In genomic region chr22:50171965-50172421, GRCh38 we compare ENCODE assay signal across 16 cellular contexts. TPM values are rescaled to one million over a fixed set of nuclear protein-coding genes. Genes with fewer than 3 reads are reported as not detected.
DNase-seq lines count a peak whose midpoint lies in the region; ATAC-seq and TF ChIP-seq lines count a peak whose summit lies in the region.
"Had no signal": no experiment of that assay in that cellular context is flagged by ENCODE, and none has a peak within 500 bp of the region (broad histone marks: within the 10 kb centered on the region; RNA-seq: fewer than 3 reads in every experiment).

No MANE protein-coding gene starts in this region.

- no peak for DNase-seq in activated T-cell treated with anti-CD3 and anti-CD28 coated beads, Interleukin-2, amount 50 U/mL, for 24 hours
- DNase-seq in activated T-cell treated with anti-CD3 and anti-CD28 coated beads for 4 hours (no peak), IMR-90 (no peak), glutamatergic neuron (no peak), progenitor cell of endocrine pancreas (ENCODE audit: low spot score, unreplicated experiment) (no peak), hypothalamus (lab: John Stamatoyannopoulos, UW) (no peak), gastrocnemius medialis (no peak), DMS153 (lab: John Stamatoyannopoulos, UW) (no peak)
- DNase-seq: cortex of kidney; DMS 273 treated with DMSO at 0.1 percent for 48 hours; esophagus squamous epithelium; H7; left cardiac atrium; NCI-H1105; stimulated activated CD4-positive, alpha-beta T cell treated with anti-CD3 and anti-CD28 coated beads, Interleukin-4, amount 100 ng/mL, for 4 hours had no signal

- H3K23ac ChIP-seq in IMR-90 (ENCODE audit: low read depth, low read length), result no peak overlapping the region

- H2BK5ac ChIP-seq in IMR-90 (ENCODE audit: low read depth, low read length, poor library complexity, severe bottlenecking), result no peak overlapping the region

- H3K4me2 ChIP-seq in IMR-90 (ENCODE audit: low read depth, low read length), result no peak overlapping the region

- in situ Hi-C loops in IMR-90 (cut with MboI; ENCODE audit: low sequenced_read_pairs), result no loop called here
- in situ Hi-C loops in gastrocnemius medialis (cut with MboI; ENCODE audit: low sequenced_read_pairs in 4 of 4), result no loop called here

- no peak overlapping the region for H2AK5ac ChIP-seq in IMR-90 (ENCODE audit: low read depth, low read length)

- H3K36me3 ChIP-seq in IMR-90 (ENCODE audit: control insufficient read depth, insufficient read depth, low read length) (no peaks in the 10 kb centered on the region), gastrocnemius medialis (no peaks in the 10 kb centered on the region)
- H3K36me3 ChIP-seq: esophagus squamous epithelium, vagina had no signal

- no peak for TF ChIP-seq POLR2A in IMR-90 (IDR thresholded peaks at IDR 0.05; ENCODE audit: low read depth, low read length)
- TF ChIP-seq POLR2A in gastrocnemius medialis (IDR thresholded peaks at IDR 0.05), result no peak

- H3K4me1 Mint-ChIP-seq in activated T-cell treated with anti-CD3 and anti-CD28 coated beads, Interleukin-2, amount 50 U/mL, for 24 hours (ENCODE audit: low read depth), result peaks cover 12% of the 10 kb centered on the region
- H3K4me1 Mint-ChIP-seq in glutamatergic neuron (ENCODE audit: low read depth, unreplicated experiment), result peaks cover 3% of the 10 kb centered on the region
- peaks cover 4% of the 10 kb centered on the region for H3K4me1 Mint-ChIP-seq in progenitor cell of endocrine pancreas (ENCODE audit: low read depth)

- dilution Hi-C loops in IMR-90 (cut with HindIII; ENCODE audit: low sequenced_read_pairs, unreplicated experiment), result no loop called here

- intact Hi-C loops in IMR-90 (cut with micrococcal nuclease), result no loop called here
- intact Hi-C loops in gastrocnemius medialis (cut with DNase I; ENCODE audit: low total_unique reads), result no loop called here

- TF ChIP-seq CTCF in IMR-90 (conservative IDR thresholded peaks at IDR 0.05; ENCODE audit: low read depth, low read length) (no peak), glutamatergic neuron (IDR thresholded peaks at IDR 0.05; ENCODE audit: partially characterized antibody, unreplicated experiment) (no peak), progenitor cell of endocrine pancreas (IDR thresholded peaks at IDR 0.05; ENCODE audit: unreplicated experiment) (no peak), gastrocnemius medialis (IDR thresholded peaks at IDR 0.05 in 4 of 5, conservative IDR thresholded peaks at IDR 0.05 in 1 of 5) (no peak)

- peak overlapping the region; percentile 9 for H2AK9ac ChIP-seq in IMR-90 (replicated peaks; ENCODE audit: low read depth, low read length, poor library complexity)

- POLR2A ChIA-PET in IMR-90 (lab: Charles Lee; ENCODE audit: unreplicated experiment), result no interaction called here

- H3K9me3 ChIP-seq in IMR-90 (ENCODE audit: control insufficient read depth, insufficient read depth, low read length) (no peaks in the 10 kb centered on the region), gastrocnemius medialis (no peaks in the 10 kb centered on the region)
- H3K9me3 ChIP-seq: esophagus squamous epithelium, vagina had no signal

- no peak overlapping the region for H3K27ac Mint-ChIP-seq in activated T-cell treated with anti-CD3 and anti-CD28 coated beads, Interleukin-2, amount 50 U/mL, for 24 hours
- H3K27ac Mint-ChIP-seq in glutamatergic neuron (ENCODE audit: unreplicated experiment) (peak overlapping the region; percentile 28), progenitor cell of endocrine pancreas (no peak overlapping the region)

- no TSS peak for BruUV-seq in IMR-90 (replicated peaks; lab: Mats Ljungman, UMichigan)

- H4K5ac ChIP-seq in IMR-90 (ENCODE audit: low read depth, low read length), result no peak overlapping the region

- H3K4me3 ChIP-seq in IMR-90 (ENCODE audit: insufficient read depth, low read depth, low read length), result no peak overlapping the region
- H3K4me3 ChIP-seq in gastrocnemius medialis, result no peak overlapping the region

- no peak overlapping the region for H3K9ac ChIP-seq in IMR-90 (ENCODE audit: low read depth, low read length)

- no peaks in the 10 kb centered on the region for H3K36me3 Mint-ChIP-seq in activated T-cell treated with anti-CD3 and anti-CD28 coated beads, Interleukin-2, amount 50 U/mL, for 24 hours (ENCODE audit: low read depth)
- H3K36me3 Mint-ChIP-seq in glutamatergic neuron (ENCODE audit: unreplicated experiment) (no peaks in the 10 kb centered on the region), progenitor cell of endocrine pancreas (ENCODE audit: insufficient read depth) (peaks cover 1% of the 10 kb centered on the region)

- no peak overlapping the region for H2BK15ac ChIP-seq in IMR-90 (ENCODE audit: low read depth, low read length)

- CTCF ChIA-PET in IMR-90 (lab: Yijun Ruan, JAX), result no interaction called here

- H3K14ac ChIP-seq in IMR-90 (replicated peaks; ENCODE audit: low read depth, low read length), result no peak overlapping the region

- H3K56ac ChIP-seq in IMR-90 (ENCODE audit: extremely low read depth, insufficient read depth, low read length), result no peak overlapping the region

- TF ChIP-seq RAD21 in IMR-90 (IDR thresholded peaks at IDR 0.05; ENCODE audit: low read length), result no peak

- no peaks in the 10 kb centered on the region for H3K79me1 ChIP-seq in IMR-90 (ENCODE audit: low read depth in 1 of 2, low read length in 2 of 2)

- H2BK20ac ChIP-seq in IMR-90 (ENCODE audit: low read depth, low read length), result no peak overlapping the region

- H3K4ac ChIP-seq in IMR-90 (ENCODE audit: low read depth, low read length), result no peak overlapping the region

- no peak for ATAC-seq in IMR-90 (ENCODE audit: low read depth)
- ATAC-seq in gastrocnemius medialis, result no peak

- H3K9me3 Mint-ChIP-seq in activated T-cell treated with anti-CD3 and anti-CD28 coated beads, Interleukin-2, amount 50 U/mL, for 24 hours, result no peaks in the 10 kb centered on the region
- H3K9me3 Mint-ChIP-seq in glutamatergic neuron (ENCODE audit: unreplicated experiment) (peaks cover 10% of the 10 kb centered on the region), progenitor cell of endocrine pancreas (ENCODE audit: low read depth) (no peaks in the 10 kb centered on the region)

- H4K20me1 ChIP-seq in IMR-90 (ENCODE audit: insufficient read depth, low read length), result no peaks in the 10 kb centered on the region

- peaks cover 52% of the 10 kb centered on the region for H3K27me3 Mint-ChIP-seq in activated T-cell treated with anti-CD3 and anti-CD28 coated beads, Interleukin-2, amount 50 U/mL, for 24 hours
- H3K27me3 Mint-ChIP-seq in glutamatergic neuron (ENCODE audit: unreplicated experiment) (peaks cover 15% of the 10 kb centered on the region), progenitor cell of endocrine pancreas (peaks cover 7% of the 10 kb centered on the region)

- H3K9me1 ChIP-seq in IMR-90 (ENCODE audit: insufficient read depth, low read length), result no peaks in the 10 kb centered on the region

- H4K91ac ChIP-seq in IMR-90 (ENCODE audit: insufficient read depth, low read depth, low read length), result no peak overlapping the region

- H3K4me1 ChIP-seq in IMR-90 (ENCODE audit: control insufficient read depth, insufficient read depth, low read length) (no peaks in the 10 kb centered on the region), gastrocnemius medialis (no peaks in the 10 kb centered on the region)

- H3K4me3 Mint-ChIP-seq in activated T-cell treated with anti-CD3 and anti-CD28 coated beads, Interleukin-2, amount 50 U/mL, for 24 hours, result peak overlapping the region; percentile 12
- H3K4me3 Mint-ChIP-seq in glutamatergic neuron (ENCODE audit: unreplicated experiment), result no peak overlapping the region
- peak overlapping the region; percentile 37 for H3K4me3 Mint-ChIP-seq in progenitor cell of endocrine pancreas (ENCODE audit: low read depth)

- 75% methylated on average over 12 of the region's 13 CpGs; no CpG with 5 or more reads in 1 of the 2 experiments for whole genome bisulfite sequencing in IMR-90 (ENCODE audit: extremely low coverage in 2 of 2, insufficient read length in 1 of 2), 2 experiments

- H3K27me3 ChIP-seq in IMR-90 (ENCODE audit: control insufficient read depth, insufficient read depth, low read length) (peaks cover 27% of the 10 kb centered on the region), gastrocnemius medialis (peaks cover 27 to 32% (median 30%) of the 10 kb centered on the region in 3 donors)
- H3K27me3 ChIP-seq: vagina had no signal

- H3K27ac ChIP-seq in IMR-90 (ENCODE audit: insufficient read depth, low read length) (no peak overlapping the region), gastrocnemius medialis (no peak overlapping the region)
- H3K27ac ChIP-seq: esophagus squamous epithelium, vagina had no signal

- no peak overlapping the region for H4K8ac ChIP-seq in IMR-90 (ENCODE audit: low read depth in 2 of 2, low read length in 2 of 2)

- H3K18ac ChIP-seq in IMR-90 (ENCODE audit: low read depth, low read length), result no peak overlapping the region

- H2BK120ac ChIP-seq in IMR-90 (ENCODE audit: low read depth, low read length), result no peak overlapping the region

- H2AFZ ChIP-seq in IMR-90 (replicated peaks; ENCODE audit: low read length, poor library complexity), result no peak overlapping the region

TF ChIP-seq in IMR-90, 13 proteins besides CTCF, POLR2A, EP300 and RAD21 (continues in another document):
- TF ChIP-seq NFE2L2 (IDR thresholded peaks at IDR 0.05; ENCODE audit: low read depth, low read length), result no peak
- no peak for TF ChIP-seq BHLHE40 (IDR thresholded peaks at IDR 0.05; ENCODE audit: low read depth, low read length)
- no peak for TF ChIP-seq FOS (IDR thresholded peaks at IDR 0.05; ENCODE audit: low read depth, low read length)
- no peak for TF ChIP-seq RCOR1 (IDR thresholded peaks at IDR 0.05; ENCODE audit: insufficient replicate concordance, low read length)

RNA-seq across cellular contexts. Expression of gene PANX2, which starts 1.5 kb away (rescaled TPM):
- under 0.01 and 0.18 TPM in 2 replicates for total RNA-seq in IMR-90 (2012; rRNA removed)
- 1.3 and 1.7 TPM in 2 replicates for polyA plus RNA-seq in IMR-90 (2012; rRNA removed)
- 1.6 and 3.8 TPM in 2 replicates for polyA plus RNA-seq in IMR-90 (2012; cell fraction: cytosol; rRNA removed)
- polyA plus RNA-seq in IMR-90 (2012; cell fraction: nucleus; rRNA removed; ENCODE audit: low replicate concordance), result 7.1 and 11.4 TPM in 2 replicates
- 1.8 TPM for total RNA-seq in glutamatergic neuron (ENCODE audit: unreplicated experiment)
- 6.2 and 6.3 TPM in 2 replicates for total RNA-seq in progenitor cell of endocrine pancreas
- under 1 TPM in 2 of 4 donors, not detected in 2; 0.40 to 0.83 TPM for total RNA-seq in gastrocnemius medialis

RNA-seq across cellular contexts. Expression of gene TRABD, which starts 13.7 kb away (rescaled TPM):
- total RNA-seq in IMR-90 (2012; rRNA removed), result 13.4 and 13.9 TPM in 2 replicates
- 42.7 and 45.3 TPM in 2 replicates for polyA plus RNA-seq in IMR-90 (2012; rRNA removed)
- polyA plus RNA-seq in IMR-90 (2012; cell fraction: cytosol; rRNA removed), result 32.3 and 48.5 TPM in 2 replicates
- polyA plus RNA-seq in IMR-90 (2012; cell fraction: nucleus; rRNA removed; ENCODE audit: low replicate concordance), result 188 and 434 TPM in 2 replicates
- 31.3 TPM for total RNA-seq in glutamatergic neuron (ENCODE audit: unreplicated experiment)
- total RNA-seq in progenitor cell of endocrine pancreas, result 39.4 and 42.1 TPM in 2 replicates
- total RNA-seq in gastrocnemius medialis, result 10 to 100 TPM; 21.4 to 30.3 (median 24.5) TPM

RNA-seq across cellular contexts. Expression of gene SELENOO, which starts 28.8 kb away (rescaled TPM):
- total RNA-seq in IMR-90 (2012; rRNA removed) (10.3 and 10.4 TPM in 2 replicates), glutamatergic neuron (ENCODE audit: unreplicated experiment) (23.9 TPM), progenitor cell of endocrine pancreas (24.3 and 24.7 TPM in 2 replicates), gastrocnemius medialis (10 to 100 TPM; 26.4 to 54.9 (median 34.0) TPM)
- polyA plus RNA-seq in IMR-90 (2012; rRNA removed), result 21.4 and 22.9 TPM in 2 replicates
- polyA plus RNA-seq in IMR-90 (2012; cell fraction: cytosol; rRNA removed), result 16.7 and 25.0 TPM in 2 replicates
- 94.1 and 274 TPM in 2 replicates for polyA plus RNA-seq in IMR-90 (2012; cell fraction: nucleus; rRNA removed; ENCODE audit: low replicate concordance)
